Comparison of ENCODE assay signal across 27 cellular contexts in genomic region chr6:155706806-155707205, GRCh38.
"Had no signal": no experiment of that assay in that cellular context is flagged by ENCODE, and none has a peak within 500 bp of the region (broad histone marks: within the 10 kb centered on the region; RNA-seq: fewer than 3 reads in every experiment).

No MANE protein-coding gene starts in this region.

- H3K4me1 Mint-ChIP-seq: activated CD4-positive, alpha-beta T cell treated with anti-CD3 and anti-CD28 coated beads for 36 hours; activated CD4-positive, alpha-beta T cell treated with anti-CD3 and anti-CD28 coated beads, Interleukin-2, amount 10 ng/mL, durations not matched to agents 7 days and 5 days; activated naive CD4-positive, alpha-beta T cell treated with anti-CD3 and anti-CD28 coated beads, Interleukin-2, amount 50 U/mL, for 24 hours had no signal

- H3K27me3 Mint-ChIP-seq: activated CD4-positive, alpha-beta T cell treated with anti-CD3 and anti-CD28 coated beads for 36 hours; activated CD4-positive, alpha-beta T cell treated with anti-CD3 and anti-CD28 coated beads, Interleukin-2, amount 10 ng/mL, durations not matched to agents 7 days and 5 days had no signal

- DNase-seq: activated CD4-positive, alpha-beta T cell treated with anti-CD3 and anti-CD28 coated beads for 36 hours; activated CD4-positive, alpha-beta T cell treated with anti-CD3 and anti-CD28 coated beads, Interleukin-2, amount 10 ng/mL, durations not matched to agents 7 days and 5 days; activated CD4-positive, alpha-beta T cell treated with anti-CD3 and anti-CD28 coated beads, Interleukin-2, amount 50 U/mL, for 48 hours; activated CD8-positive, alpha-beta T cell treated with anti-CD3 and anti-CD28 coated beads, Interleukin-2, amount 10 ng/mL, durations not matched to agents 7 days and 5 days; activated gamma-delta T cell; activated naive CD4-positive, alpha-beta T cell treated with Interleukin-2 at 50 U/mL for 16 hours; activated T-cell treated with anti-CD3 and anti-CD28 coated beads, Interleukin-2, amount 50 U/mL, for 24 hours; body of pancreas; MV-4-11; NCI-H1092; NCI-H1436 treated with DMSO at 0.1 percent for 48 hours; NCI-H1694 treated with DMSO at 0.1 percent for 48 hours; NCI-H2029; NCI-H345; NCI-H524 treated with DMSO at 0.1 percent for 48 hours; SHP77; T1000 had no signal

- H3K27ac ChIP-seq: adrenal gland, body of pancreas, breast epithelium, SJCRH30, SK-N-MC had no signal

- H3K27me3 ChIP-seq: adrenal gland, body of pancreas, breast epithelium, SJCRH30 had no signal

- H3K4me3 Mint-ChIP-seq: activated CD4-positive, alpha-beta T cell treated with anti-CD3 and anti-CD28 coated beads for 36 hours; activated CD4-positive, alpha-beta T cell treated with anti-CD3 and anti-CD28 coated beads, Interleukin-2, amount 10 ng/mL, durations not matched to agents 7 days and 5 days; activated CD8-positive, alpha-beta T cell treated with anti-CD3 and anti-CD28 coated beads, Interleukin-2, amount 10 ng/mL, durations not matched to agents 7 days and 5 days; activated naive CD4-positive, alpha-beta T cell treated with anti-CD3 and anti-CD28 coated beads, Interleukin-2, amount 50 U/mL, for 24 hours; activated T-cell treated with anti-CD3 and anti-CD28 coated beads, Interleukin-2, amount 50 U/mL, for 24 hours; WTC11 had no signal

- H3K36me3 Mint-ChIP-seq: activated naive CD4-positive, alpha-beta T cell treated with anti-CD3 and anti-CD28 coated beads, Interleukin-2, amount 50 U/mL, for 24 hours; WTC11 had no signal

- H3K27ac Mint-ChIP-seq: activated CD4-positive, alpha-beta T cell treated with anti-CD3 and anti-CD28 coated beads for 36 hours; activated CD4-positive, alpha-beta T cell treated with anti-CD3 and anti-CD28 coated beads, Interleukin-2, amount 10 ng/mL, durations not matched to agents 7 days and 5 days; activated CD8-positive, alpha-beta T cell treated with anti-CD3 and anti-CD28 coated beads, Interleukin-2, amount 10 ng/mL, durations not matched to agents 7 days and 5 days; activated naive CD4-positive, alpha-beta T cell treated with anti-CD3 and anti-CD28 coated beads, Interleukin-2, amount 50 U/mL, for 24 hours; activated T-cell treated with anti-CD3 and anti-CD28 coated beads, Interleukin-2, amount 50 U/mL, for 24 hours; activated T-helper 2 cell treated with anti-CD3 and anti-CD28 coated beads, Interferon-gamma antibody, Interleukin-2, Interleukin-4, amounts not matched to agents 10 μg/mL and 5 μg/mL and 100 μg/mL, durations not matched to agents 14 hours and 24 hours and 36 hours had no signal

- H3K9me3 Mint-ChIP-seq: activated CD4-positive, alpha-beta T cell treated with anti-CD3 and anti-CD28 coated beads, Interleukin-2, amount 10 ng/mL, durations not matched to agents 7 days and 5 days; activated T-cell treated with anti-CD3 and anti-CD28 coated beads, Interleukin-2, amount 50 U/mL, for 24 hours; activated T-helper 2 cell treated with anti-CD3 and anti-CD28 coated beads, Interferon-gamma antibody, Interleukin-2, Interleukin-4, amounts not matched to agents 10 μg/mL and 5 μg/mL and 100 μg/mL, durations not matched to agents 14 hours and 24 hours and 36 hours had no signal

- H3K4me1 ChIP-seq: adrenal gland, body of pancreas, breast epithelium, SJCRH30 had no signal

- H3K36me3 ChIP-seq: adrenal gland, breast epithelium, SJCRH30 had no signal

- FAIRE-seq: astrocyte had no signal

- H3K4me3 ChIP-seq: adrenal gland, body of pancreas, breast epithelium, SJCRH30, SK-N-MC had no signal

- ATAC-seq: activated CD4-positive, alpha-beta T cell treated with anti-CD3 and anti-CD28 coated beads for 36 hours; activated CD4-positive, CD25-positive, alpha-beta regulatory T cell treated with anti-CD3 and anti-CD28 coated beads, Interleukin-2, amount 50 U/mL, for 24 hours; activated CD8-positive, alpha-beta T cell treated with anti-CD3 and anti-CD28 coated beads, Interleukin-2, amount 10 ng/mL, durations not matched to agents 7 days and 5 days; body of pancreas; Panc1; WTC11 had no signal
